Comparison of ENCODE assay signal across 16 cellular contexts in the genomic region with DNA sequence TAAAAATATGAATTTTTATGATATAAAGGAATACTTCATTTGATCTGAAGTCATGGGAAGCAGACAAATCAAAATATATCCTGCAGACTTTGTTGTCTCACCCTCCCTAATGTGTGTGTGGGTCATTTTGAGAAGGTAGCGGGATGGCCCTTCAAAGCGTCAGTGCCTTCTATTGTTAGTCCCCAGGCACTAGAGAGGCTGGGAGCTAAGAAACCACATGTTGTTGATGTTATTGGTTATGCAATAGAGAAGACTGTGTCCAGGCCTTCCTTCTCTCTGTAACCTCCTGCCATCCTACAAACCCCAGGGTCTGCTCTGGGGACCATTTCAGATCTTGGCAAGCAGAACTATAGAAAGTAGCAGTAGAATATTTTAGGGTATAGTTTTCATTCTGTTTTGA.
"Had no signal": no experiment of that assay in that cellular context is flagged by ENCODE, and none has a peak within 500 bp of the region (broad histone marks: within the 10 kb centered on the region; RNA-seq: fewer than 3 reads in every experiment).

No MANE protein-coding gene starts in this region.

- H3K9me3 Mint-ChIP-seq: endodermal cell; natural killer cell; stimulated activated naive CD8-positive, alpha-beta T cell treated with anti-CD3 and anti-CD28 coated beads, Interleukin-15, amount 100 ng/mL, for 72 hours had no signal

- H3K4me3 ChIP-seq: sigmoid colon, thoracic aorta had no signal

- H3K27ac ChIP-seq: sigmoid colon, thoracic aorta had no signal

- H3K36me3 Mint-ChIP-seq: natural killer cell had no signal

- H3K4me1 ChIP-seq: sigmoid colon had no signal

- H3K4me3 Mint-ChIP-seq: endodermal cell; natural killer cell; stimulated activated naive CD8-positive, alpha-beta T cell treated with anti-CD3 and anti-CD28 coated beads, Interleukin-15, amount 100 ng/mL, for 72 hours had no signal

- H3K36me3 ChIP-seq: thoracic aorta had no signal

- DNase-seq: activated CD4-positive, alpha-beta T cell treated with anti-CD3 and anti-CD28 coated beads for 1 hour; activated CD4-positive, alpha-beta T cell treated with anti-CD3 and anti-CD28 coated beads, Interleukin-2, amount 50 U/mL, for 4 hours; activated naive CD4-positive, alpha-beta T cell treated with Interleukin-2 at 50 U/mL for 16 hours; activated T-cell treated with anti-CD3 and anti-CD28 coated beads for 4 hours; aorta; dermis blood vessel endothelial cell; endodermal cell; erythroblast; left ventricle myocardium superior; mesendoderm; natural killer cell; occipital lobe; sigmoid colon; stimulated activated CD4-positive, alpha-beta T cell treated with anti-CD3 and anti-CD28 coated beads, Interleukin-1b, Interleukin-23, amount 100 ng/mL, for 48 hours; stimulated activated naive CD8-positive, alpha-beta T cell treated with anti-CD3 and anti-CD28 coated beads, Interleukin-15, amount 100 ng/mL, for 72 hours had no signal

- H3K9me3 ChIP-seq: sigmoid colon, thoracic aorta had no signal

- H3K27ac Mint-ChIP-seq: endodermal cell, natural killer cell had no signal

- H3K4me1 Mint-ChIP-seq: endodermal cell, natural killer cell had no signal

- H3K27me3 ChIP-seq: sigmoid colon had no signal

- H3K27me3 Mint-ChIP-seq: stimulated activated naive CD8-positive, alpha-beta T cell treated with anti-CD3 and anti-CD28 coated beads, Interleukin-15, amount 100 ng/mL, for 72 hours had no signal
